14 cellular contexts compared by ENCODE assay signal in the genomic region with DNA sequence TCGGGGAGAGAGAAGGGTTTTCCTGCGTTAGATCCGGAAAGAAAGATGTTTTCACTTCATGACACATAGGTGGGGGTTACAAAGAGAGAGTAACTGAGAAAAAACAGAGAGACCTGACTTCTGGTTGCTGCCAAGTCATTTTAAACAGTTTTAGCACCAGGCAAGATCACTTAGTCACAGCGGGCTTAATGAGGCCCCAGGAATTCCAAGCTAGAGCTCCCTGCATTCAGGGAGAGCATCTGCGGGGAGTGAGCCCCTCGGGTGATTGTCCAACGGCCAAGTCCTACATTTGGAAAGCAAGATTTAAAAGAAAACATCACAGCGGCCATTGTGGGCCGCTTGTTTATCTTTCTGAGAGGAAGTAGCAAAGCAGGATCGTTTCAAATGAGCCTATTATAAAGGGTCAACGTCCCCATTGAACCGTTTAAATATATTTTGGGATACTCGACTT.
DNase-seq lines count a peak whose midpoint lies in the region; TF ChIP-seq lines count a peak whose summit lies in the region.
"Had no signal": no experiment of that assay in that cellular context is flagged by ENCODE, and none has a peak within 500 bp of the region (broad histone marks: within the 10 kb centered on the region; RNA-seq: fewer than 3 reads in every experiment).

No MANE protein-coding gene starts in this region.

- TF ChIP-seq CTCF in BE2C (IDR thresholded peaks at IDR 0.05; ENCODE audit: low read depth, low read length) = no peak

- H3K4me3 ChIP-seq in HUES48 (ENCODE audit: low read depth, low read length) (no peak overlapping the region), muscle layer of colon (ENCODE audit: low read depth in 1 of 2, low read length in 2 of 2) (no peak overlapping the region), BE2C (ENCODE audit: low read depth, low read length) (no peak overlapping the region)
- H3K4me3 ChIP-seq: GM12878, mucosa of descending colon, upper lobe of left lung had no signal

- H3K4me1 ChIP-seq in HUES48 (ENCODE audit: control insufficient read depth, insufficient read depth, low read length) (peaks cover 22% of the 10 kb centered on the region), muscle layer of colon (ENCODE audit: insufficient read depth, low read length) (peaks cover 14% of the 10 kb centered on the region), BE2C (no peaks in the 10 kb centered on the region)

- no peak overlapping the region for H3K9ac ChIP-seq in HUES48 (ENCODE audit: low read depth, low read length)
- no peak overlapping the region for H3K9ac ChIP-seq in muscle layer of colon (ENCODE audit: low read length)

- H3K9me3 ChIP-seq in HUES48 (ENCODE audit: control insufficient read depth, insufficient read depth, low read length) (no peaks in the 10 kb centered on the region), muscle layer of colon (ENCODE audit: low read length) (no peaks in the 10 kb centered on the region), BE2C (no peaks in the 10 kb centered on the region)
- H3K9me3 ChIP-seq: mucosa of descending colon, upper lobe of left lung had no signal

- H3K36me3 ChIP-seq in HUES48 (ENCODE audit: control insufficient read depth, insufficient read depth, low read length) = no peaks in the 10 kb centered on the region
- no peaks in the 10 kb centered on the region for H3K36me3 ChIP-seq in muscle layer of colon (ENCODE audit: insufficient read depth, low read length)
- no peaks in the 10 kb centered on the region for H3K36me3 ChIP-seq in BE2C
- H3K36me3 ChIP-seq: upper lobe of left lung had no signal

- H3K27ac ChIP-seq in HUES48 (ENCODE audit: low read depth, low read length) = peak overlapping the region; percentile 53
- peak overlapping the region; percentile 26 for H3K27ac ChIP-seq in muscle layer of colon (ENCODE audit: low read depth, low read length)
- H3K27ac ChIP-seq: upper lobe of left lung had no signal

- peak; percentile 80 for DNase-seq in A172 (ENCODE audit: low spot score)
- peak; percentile 65 for DNase-seq in dermis blood vessel endothelial cell
- DNase-seq in NCI-H1105 (lab: John Stamatoyannopoulos, UW) = no peak
- no peak for DNase-seq in activated naive CD4-positive, alpha-beta T cell (lab: John Stamatoyannopoulos, UW)
- DNase-seq in BE2C = no peak
- no peak for DNase-seq in HT-29 (ENCODE audit: low spot score)
- DNase-seq: AML-193; mucosa of descending colon; OCI-M1; stimulated activated CD4-positive, alpha-beta T cell treated with anti-CD3 and anti-CD28 coated beads, Interleukin-4, amount 100 ng/mL, for 1 hour; upper lobe of left lung had no signal

- H3K27me3 ChIP-seq in HUES48 (ENCODE audit: control insufficient read depth, insufficient read depth, low read length) (peaks cover 7% of the 10 kb centered on the region), muscle layer of colon (ENCODE audit: control insufficient read depth in 1 of 2, insufficient read depth in 2 of 2, low read length in 2 of 2) (no peaks in the 10 kb centered on the region), BE2C (peaks cover 18% of the 10 kb centered on the region)

Comparison
In these comparisons a context has a peak if more than half of its experiments do, and no peak if none do; other contexts are left out.
1. DNase-seq: peak in A172 (single experiment) and dermis blood vessel endothelial cell (single experiment); none in NCI-H1105 (single experiment), activated naive CD4-positive, alpha-beta T cell (0 of 4), BE2C (single experiment) and HT-29 (single experiment).